Comparison of ENCODE assay signal across 1 cellular context in the genomic region with DNA sequence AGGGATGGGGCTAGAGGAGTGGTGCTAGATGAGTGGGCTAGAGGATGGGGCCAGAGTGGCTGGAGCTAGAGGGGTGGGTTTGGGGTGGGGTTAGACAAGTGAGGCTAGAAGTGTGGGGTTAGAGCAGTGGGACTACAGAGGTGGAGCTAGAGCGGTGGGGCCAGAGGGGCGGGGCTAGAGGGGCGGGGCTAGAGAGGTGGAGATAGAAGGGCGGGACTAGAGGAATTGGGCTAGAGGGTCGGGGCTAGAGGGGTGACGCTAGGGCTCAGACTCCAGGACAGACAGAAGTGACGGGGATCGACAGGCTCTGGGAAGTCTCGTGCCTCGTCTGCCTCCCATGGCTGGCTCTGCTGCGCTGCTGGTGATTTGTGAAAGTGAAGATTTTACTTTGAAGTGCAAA.
TF ChIP-seq lines count a peak whose summit lies in the region.

No MANE protein-coding gene starts in this region.

TF ChIP-seq in GM23338, 12 proteins besides CTCF, POLR2A, EP300 and RAD21 (continued from another document):
- TF ChIP-seq, protein P1, sequence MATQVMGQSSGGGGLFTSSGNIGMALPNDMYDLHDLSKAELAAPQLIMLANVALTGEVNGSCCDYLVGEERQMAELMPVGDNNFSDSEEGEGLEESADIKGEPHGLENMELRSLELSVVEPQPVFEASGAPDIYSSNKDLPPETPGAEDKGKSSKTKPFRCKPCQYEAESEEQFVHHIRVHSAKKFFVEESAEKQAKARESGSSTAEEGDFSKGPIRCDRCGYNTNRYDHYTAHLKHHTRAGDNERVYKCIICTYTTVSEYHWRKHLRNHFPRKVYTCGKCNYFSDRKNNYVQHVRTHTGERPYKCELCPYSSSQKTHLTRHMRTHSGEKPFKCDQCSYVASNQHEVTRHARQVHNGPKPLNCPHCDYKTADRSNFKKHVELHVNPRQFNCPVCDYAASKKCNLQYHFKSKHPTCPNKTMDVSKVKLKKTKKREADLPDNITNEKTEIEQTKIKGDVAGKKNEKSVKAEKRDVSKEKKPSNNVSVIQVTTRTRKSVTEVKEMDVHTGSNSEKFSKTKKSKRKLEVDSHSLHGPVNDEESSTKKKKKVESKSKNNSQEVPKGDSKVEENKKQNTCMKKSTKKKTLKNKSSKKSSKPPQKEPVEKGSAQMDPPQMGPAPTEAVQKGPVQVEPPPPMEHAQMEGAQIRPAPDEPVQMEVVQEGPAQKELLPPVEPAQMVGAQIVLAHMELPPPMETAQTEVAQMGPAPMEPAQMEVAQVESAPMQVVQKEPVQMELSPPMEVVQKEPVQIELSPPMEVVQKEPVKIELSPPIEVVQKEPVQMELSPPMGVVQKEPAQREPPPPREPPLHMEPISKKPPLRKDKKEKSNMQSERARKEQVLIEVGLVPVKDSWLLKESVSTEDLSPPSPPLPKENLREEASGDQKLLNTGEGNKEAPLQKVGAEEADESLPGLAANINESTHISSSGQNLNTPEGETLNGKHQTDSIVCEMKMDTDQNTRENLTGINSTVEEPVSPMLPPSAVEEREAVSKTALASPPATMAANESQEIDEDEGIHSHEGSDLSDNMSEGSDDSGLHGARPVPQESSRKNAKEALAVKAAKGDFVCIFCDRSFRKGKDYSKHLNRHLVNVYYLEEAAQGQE (IDR thresholded peaks at IDR 0.05; ENCODE audit: unreplicated experiment) = no peak
- TF ChIP-seq, protein P2, sequence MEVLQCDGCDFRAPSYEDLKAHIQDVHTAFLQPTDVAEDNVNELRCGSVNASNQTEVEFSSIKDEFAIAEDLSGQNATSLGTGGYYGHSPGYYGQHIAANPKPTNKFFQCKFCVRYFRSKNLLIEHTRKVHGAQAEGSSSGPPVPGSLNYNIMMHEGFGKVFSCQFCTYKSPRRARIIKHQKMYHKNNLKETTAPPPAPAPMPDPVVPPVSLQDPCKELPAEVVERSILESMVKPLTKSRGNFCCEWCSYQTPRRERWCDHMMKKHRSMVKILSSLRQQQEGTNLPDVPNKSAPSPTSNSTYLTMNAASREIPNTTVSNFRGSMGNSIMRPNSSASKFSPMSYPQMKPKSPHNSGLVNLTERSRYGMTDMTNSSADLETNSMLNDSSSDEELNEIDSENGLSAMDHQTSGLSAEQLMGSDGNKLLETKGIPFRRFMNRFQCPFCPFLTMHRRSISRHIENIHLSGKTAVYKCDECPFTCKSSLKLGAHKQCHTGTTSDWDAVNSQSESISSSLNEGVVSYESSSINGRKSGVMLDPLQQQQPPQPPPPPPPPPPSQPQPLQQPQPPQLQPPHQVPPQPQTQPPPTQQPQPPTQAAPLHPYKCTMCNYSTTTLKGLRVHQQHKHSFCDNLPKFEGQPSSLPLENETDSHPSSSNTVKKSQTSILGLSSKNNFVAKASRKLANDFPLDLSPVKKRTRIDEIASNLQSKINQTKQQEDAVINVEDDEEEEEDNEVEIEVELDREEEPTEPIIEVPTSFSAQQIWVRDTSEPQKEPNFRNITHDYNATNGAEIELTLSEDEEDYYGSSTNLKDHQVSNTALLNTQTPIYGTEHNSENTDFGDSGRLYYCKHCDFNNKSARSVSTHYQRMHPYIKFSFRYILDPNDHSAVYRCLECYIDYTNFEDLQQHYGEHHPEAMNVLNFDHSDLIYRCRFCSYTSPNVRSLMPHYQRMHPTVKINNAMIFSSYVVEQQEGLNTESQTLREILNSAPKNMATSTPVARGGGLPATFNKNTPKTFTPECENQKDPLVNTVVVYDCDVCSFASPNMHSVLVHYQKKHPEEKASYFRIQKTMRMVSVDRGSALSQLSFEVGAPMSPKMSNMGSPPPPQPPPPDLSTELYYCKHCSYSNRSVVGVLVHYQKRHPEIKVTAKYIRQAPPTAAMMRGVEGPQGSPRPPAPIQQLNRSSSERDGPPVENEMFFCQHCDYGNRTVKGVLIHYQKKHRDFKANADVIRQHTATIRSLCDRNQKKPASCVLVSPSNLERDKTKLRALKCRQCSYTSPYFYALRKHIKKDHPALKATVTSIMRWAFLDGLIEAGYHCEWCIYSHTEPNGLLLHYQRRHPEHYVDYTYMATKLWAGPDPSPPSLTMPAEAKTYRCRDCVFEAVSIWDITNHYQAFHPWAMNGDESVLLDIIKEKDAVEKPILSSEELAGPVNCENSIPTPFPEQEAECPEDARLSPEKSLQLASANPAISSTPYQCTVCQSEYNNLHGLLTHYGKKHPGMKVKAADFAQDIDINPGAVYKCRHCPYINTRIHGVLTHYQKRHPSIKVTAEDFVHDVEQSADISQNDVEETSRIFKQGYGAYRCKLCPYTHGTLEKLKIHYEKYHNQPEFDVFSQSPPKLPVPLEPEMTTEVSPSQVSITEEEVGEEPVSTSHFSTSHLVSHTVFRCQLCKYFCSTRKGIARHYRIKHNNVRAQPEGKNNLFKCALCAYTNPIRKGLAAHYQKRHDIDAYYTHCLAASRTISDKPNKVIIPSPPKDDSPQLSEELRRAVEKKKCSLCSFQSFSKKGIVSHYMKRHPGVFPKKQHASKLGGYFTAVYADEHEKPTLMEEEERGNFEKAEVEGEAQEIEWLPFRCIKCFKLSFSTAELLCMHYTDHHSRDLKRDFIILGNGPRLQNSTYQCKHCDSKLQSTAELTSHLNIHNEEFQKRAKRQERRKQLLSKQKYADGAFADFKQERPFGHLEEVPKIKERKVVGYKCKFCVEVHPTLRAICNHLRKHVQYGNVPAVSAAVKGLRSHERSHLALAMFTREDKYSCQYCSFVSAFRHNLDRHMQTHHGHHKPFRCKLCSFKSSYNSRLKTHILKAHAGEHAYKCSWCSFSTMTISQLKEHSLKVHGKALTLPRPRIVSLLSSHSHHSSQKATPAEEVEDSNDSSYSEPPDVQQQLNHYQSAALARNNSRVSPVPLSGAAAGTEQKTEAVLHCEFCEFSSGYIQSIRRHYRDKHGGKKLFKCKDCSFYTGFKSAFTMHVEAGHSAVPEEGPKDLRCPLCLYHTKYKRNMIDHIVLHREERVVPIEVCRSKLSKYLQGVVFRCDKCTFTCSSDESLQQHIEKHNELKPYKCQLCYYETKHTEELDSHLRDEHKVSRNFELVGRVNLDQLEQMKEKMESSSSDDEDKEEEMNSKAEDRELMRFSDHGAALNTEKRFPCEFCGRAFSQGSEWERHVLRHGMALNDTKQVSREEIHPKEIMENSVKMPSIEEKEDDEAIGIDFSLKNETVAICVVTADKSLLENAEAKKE (CRISPR knock-in tag; IDR thresholded peaks at IDR 0.05) = no peak
- TF ChIP-seq JUNB (IDR thresholded peaks at IDR 0.05; ENCODE audit: unreplicated experiment) (no peak), ZNF114 (CRISPR knock-in tag; IDR thresholded peaks at IDR 0.05) (no peak), STAT1 (IDR thresholded peaks at IDR 0.05; ENCODE audit: unreplicated experiment) (no peak), POLR2AphosphoS5 (IDR thresholded peaks at IDR 0.05; ENCODE audit: low read depth) (no peak), CREB1 (CRISPR knock-in tag; IDR thresholded peaks at IDR 0.05; ENCODE audit: low read depth) (no peak), EZH2phosphoT487 (IDR thresholded peaks at IDR 0.05; ENCODE audit: unreplicated experiment) (no peak), ZNF331 (CRISPR knock-in tag; IDR thresholded peaks at IDR 0.05; ENCODE audit: low read depth) (no peak), EZH2 (IDR thresholded peaks at IDR 0.05; ENCODE audit: low read depth, unreplicated experiment) (no peak)
- TF ChIP-seq, protein P3, sequence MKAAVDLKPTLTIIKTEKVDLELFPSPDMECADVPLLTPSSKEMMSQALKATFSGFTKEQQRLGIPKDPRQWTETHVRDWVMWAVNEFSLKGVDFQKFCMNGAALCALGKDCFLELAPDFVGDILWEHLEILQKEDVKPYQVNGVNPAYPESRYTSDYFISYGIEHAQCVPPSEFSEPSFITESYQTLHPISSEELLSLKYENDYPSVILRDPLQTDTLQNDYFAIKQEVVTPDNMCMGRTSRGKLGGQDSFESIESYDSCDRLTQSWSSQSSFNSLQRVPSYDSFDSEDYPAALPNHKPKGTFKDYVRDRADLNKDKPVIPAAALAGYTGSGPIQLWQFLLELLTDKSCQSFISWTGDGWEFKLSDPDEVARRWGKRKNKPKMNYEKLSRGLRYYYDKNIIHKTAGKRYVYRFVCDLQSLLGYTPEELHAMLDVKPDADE (IDR thresholded peaks at IDR 0.05) = no peak
TF ChIP-seq in GM23338: peak in this region for 0.
